ENCODE assay signal across 40 cellular contexts in genomic region chr12:132635076-132635955, GRCh38. TPM values are rescaled to one million over a fixed set of nuclear protein-coding genes. Genes with fewer than 3 reads are reported as not detected.
DNase-seq lines count a peak whose midpoint lies in the region; ATAC-seq, FAIRE-seq and TF ChIP-seq lines count a peak whose summit lies in the region.
"Had no signal": no experiment of that assay in that cellular context is flagged by ENCODE, and none has a peak within 500 bp of the region (broad histone marks: within the 10 kb centered on the region; RNA-seq: fewer than 3 reads in every experiment).

No MANE protein-coding gene starts in this region.

- no peak overlapping the region for H3K4me3 ChIP-seq in kidney (ENCODE audit: low read length in 2 of 2)
- H3K4me3 ChIP-seq in spleen = no peak overlapping the region
- no peak overlapping the region for H3K4me3 ChIP-seq in testis
- H3K4me3 ChIP-seq: gastroesophageal sphincter, lower lobe of right lung, mucosa of descending colon, pancreas, PC-9, skin epidermis had no signal

- DNase-seq in activated CD4-positive, alpha-beta memory T cell treated with anti-CD3 and anti-CD28 coated beads, Interleukin-2, amount 10 ng/mL, durations not matched to agents 7 days and 5 days = no peak
- DNase-seq in activated CD4-positive, alpha-beta memory T cell treated with anti-CD3 and anti-CD28 coated beads for 36 hours = no peak
- DNase-seq in T-helper 17 cell = no peak
- peak; percentile 63 for DNase-seq in kidney
- DNase-seq in spleen = peak; percentile 54
- DNase-seq in testis = no peak
- no peak for DNase-seq in NCI-H1417 treated with DMSO at 0.1 percent for 48 hours (lab: John Stamatoyannopoulos, UW)
- DNase-seq in C1 segment of cervical spinal cord (lab: John Stamatoyannopoulos, UW) = no peak
- DNase-seq: activated CD4-positive, CD25-positive, alpha-beta regulatory T cell treated with anti-CD3 and anti-CD28 coated beads, Interleukin-2, amount 50 U/mL, for 72 hours; activated naive CD4-positive, alpha-beta T cell; activated T-cell treated with anti-CD3 and anti-CD28 coated beads, Interleukin-2, amount 50 U/mL, for 48 hours; CD4-positive, alpha-beta T cell; HCEC 1CT; KBM-7; kidney glomerular epithelial cell; lower lobe of right lung; mucosa of descending colon; natural killer cell; NCI-H1105 treated with DMSO at 0.1 percent for 48 hours; NCI-H2029 treated with DMSO at 0.1 percent for 48 hours; NCI-H2227 treated with DMSO at 0.1 percent for 48 hours; NCI-H526; NK-92 treated with Interleukin-12 subunit alpha and Interleukin-12 subunit beta, amount 100 ng/mL, for 24 hours; PC-9; retina; SK-N-SH had no signal

- no peak overlapping the region for H3K4me3 Mint-ChIP-seq in activated CD4-positive, alpha-beta memory T cell treated with anti-CD3 and anti-CD28 coated beads, Interleukin-2, amount 10 ng/mL, durations not matched to agents 7 days and 5 days
- H3K4me3 Mint-ChIP-seq in activated CD4-positive, alpha-beta memory T cell treated with anti-CD3 and anti-CD28 coated beads for 36 hours = no peak overlapping the region
- H3K4me3 Mint-ChIP-seq in T-helper 17 cell = no peak overlapping the region
- H3K4me3 Mint-ChIP-seq: CD4-positive, alpha-beta T cell; natural killer cell; stimulated activated naive CD8-positive, alpha-beta T cell treated with anti-CD3 and anti-CD28 coated beads, Interleukin-15, Interleukin-2, amounts not matched to agents 100 ng/mL and 50 ng/mL, for 24 hours had no signal

- no peaks in the 10 kb centered on the region for H3K4me1 ChIP-seq in kidney (ENCODE audit: control insufficient read depth in 1 of 2, insufficient read depth in 1 of 2, low read depth in 1 of 2, low read length in 2 of 2)
- peaks cover 0 to 5% (median 0%) of the 10 kb centered on the region in 6 donors for H3K4me1 ChIP-seq in spleen
- no peaks in the 10 kb centered on the region for H3K4me1 ChIP-seq in testis
- H3K4me1 ChIP-seq: lower lobe of right lung, pancreas had no signal

- H3K27me3 Mint-ChIP-seq in activated CD4-positive, alpha-beta memory T cell treated with anti-CD3 and anti-CD28 coated beads, Interleukin-2, amount 10 ng/mL, durations not matched to agents 7 days and 5 days = no peaks in the 10 kb centered on the region
- H3K27me3 Mint-ChIP-seq in activated CD4-positive, alpha-beta memory T cell treated with anti-CD3 and anti-CD28 coated beads for 36 hours = no peaks in the 10 kb centered on the region
- H3K27me3 Mint-ChIP-seq in T-helper 17 cell = no peaks in the 10 kb centered on the region
- H3K27me3 Mint-ChIP-seq: CD4-positive, alpha-beta T cell; stimulated activated naive CD8-positive, alpha-beta T cell treated with anti-CD3 and anti-CD28 coated beads, Interleukin-15, Interleukin-2, amounts not matched to agents 100 ng/mL and 50 ng/mL, for 24 hours had no signal

- H3K27ac Mint-ChIP-seq in activated CD4-positive, alpha-beta memory T cell treated with anti-CD3 and anti-CD28 coated beads, Interleukin-2, amount 10 ng/mL, durations not matched to agents 7 days and 5 days = peak overlapping the region; percentile 12
- H3K27ac Mint-ChIP-seq in activated CD4-positive, alpha-beta memory T cell treated with anti-CD3 and anti-CD28 coated beads for 36 hours = no peak overlapping the region
- peak overlapping the region; percentile 37 for H3K27ac Mint-ChIP-seq in T-helper 17 cell
- H3K27ac Mint-ChIP-seq: CD4-positive, alpha-beta T cell; stimulated activated naive CD8-positive, alpha-beta T cell treated with anti-CD3 and anti-CD28 coated beads, Interleukin-15, Interleukin-2, amounts not matched to agents 100 ng/mL and 50 ng/mL, for 24 hours had no signal

- H3K9ac ChIP-seq in kidney (ENCODE audit: low read length in 2 of 2) = no peak overlapping the region
- H3K9ac ChIP-seq: SK-N-SH had no signal

- intact Hi-C loops in activated CD4-positive, alpha-beta memory T cell treated with anti-CD3 and anti-CD28 coated beads for 36 hours (cut with micrococcal nuclease) = no loop called here
- intact Hi-C loops in kidney (cut with DNase I) (no loop called here), spleen (cut with DNase I; ENCODE audit: low total_unique reads) (no loop called here), testis (cut with DNase I; ENCODE audit: low total_unique reads) (no loop called here)

- H3K36me3 ChIP-seq in kidney (ENCODE audit: control insufficient read depth in 1 of 2, insufficient read depth in 2 of 2, low read length in 2 of 2) (peaks cover 16 to 24% of the 10 kb centered on the region in 2 donors), spleen (peaks cover 2 to 100% (median 84%) of the 10 kb centered on the region in 6 donors), testis (ENCODE audit: low read depth, missing control alignments) (no peaks in the 10 kb centered on the region)

- TF ChIP-seq POLR2A in spleen (IDR thresholded peaks at IDR 0.05) = no peak
- TF ChIP-seq POLR2A in testis (IDR thresholded peaks at IDR 0.05) = no peak

- no peaks in the 10 kb centered on the region for H3K9me3 ChIP-seq in T-helper 17 cell (ENCODE audit: control insufficient read depth, low read length, poor library complexity, severe bottlenecking)
- H3K9me3 ChIP-seq in kidney (ENCODE audit: control insufficient read depth in 1 of 2, low read length in 2 of 2) = no peaks in the 10 kb centered on the region
- no peaks in the 10 kb centered on the region for H3K9me3 ChIP-seq in spleen
- H3K9me3 ChIP-seq in testis = no peaks in the 10 kb centered on the region
- H3K9me3 ChIP-seq: gastroesophageal sphincter, lower lobe of right lung, mucosa of descending colon, pancreas, SK-N-SH had no signal

- H3K27ac ChIP-seq in kidney (ENCODE audit: low read depth in 2 of 2, low read length in 2 of 2) = no peak overlapping the region
- no peak overlapping the region for H3K27ac ChIP-seq in spleen
- H3K27ac ChIP-seq in testis = no peak overlapping the region
- H3K27ac ChIP-seq: gastroesophageal sphincter, lower lobe of right lung, pancreas, PC-9, skin epidermis had no signal

- FAIRE-seq in kidney (lab: Jason Lieb, UNC) = no peak
- FAIRE-seq: D721Med, GM18507, pancreas, TTC549, urothelium cell line had no signal

- H3K4me1 Mint-ChIP-seq in activated CD4-positive, alpha-beta memory T cell treated with anti-CD3 and anti-CD28 coated beads, Interleukin-2, amount 10 ng/mL, durations not matched to agents 7 days and 5 days = peaks cover 8% of the 10 kb centered on the region
- H3K4me1 Mint-ChIP-seq in activated CD4-positive, alpha-beta memory T cell treated with anti-CD3 and anti-CD28 coated beads for 36 hours (ENCODE audit: low read depth) = no peaks in the 10 kb centered on the region
- peaks cover 7% of the 10 kb centered on the region for H3K4me1 Mint-ChIP-seq in T-helper 17 cell

- CTCF ChIA-PET in activated CD4-positive, alpha-beta memory T cell treated with anti-CD3 and anti-CD28 coated beads, Interleukin-2, amount 10 ng/mL, durations not matched to agents 7 days and 5 days (lab: Charles Lee) = no interaction called here
- CTCF ChIA-PET in activated CD4-positive, alpha-beta memory T cell treated with anti-CD3 and anti-CD28 coated beads for 36 hours (lab: Charles Lee) = no interaction called here

- 90 to 97% (median 94%) methylated on average over 29 of the region's 29 CpGs for WGBS in spleen, 5 donors
- WGBS in testis, 2 donors = 89 to 90% methylated on average over 27 to 29 of the region's 29 CpGs

- TF ChIP-seq CTCF in kidney (IDR thresholded peaks at IDR 0.05; ENCODE audit: borderline replicate concordance, extremely low read depth, insufficient read depth) (no peak), spleen (IDR thresholded peaks at IDR 0.05 in 8 of 11, conservative IDR thresholded peaks at IDR 0.05 in 3 of 11) (no peak), testis (IDR thresholded peaks at IDR 0.05) (no peak)

- no peak for ATAC-seq in T-helper 17 cell
- ATAC-seq: gastroesophageal sphincter, lower lobe of right lung, mucosa of descending colon, natural killer cell, pancreas had no signal

- peaks cover 73% of the 10 kb centered on the region for H3K36me3 Mint-ChIP-seq in activated CD4-positive, alpha-beta memory T cell treated with anti-CD3 and anti-CD28 coated beads, Interleukin-2, amount 10 ng/mL, durations not matched to agents 7 days and 5 days (ENCODE audit: low read depth)
- peaks cover 64% of the 10 kb centered on the region for H3K36me3 Mint-ChIP-seq in activated CD4-positive, alpha-beta memory T cell treated with anti-CD3 and anti-CD28 coated beads for 36 hours
- peaks cover 11% of the 10 kb centered on the region for H3K36me3 Mint-ChIP-seq in T-helper 17 cell (ENCODE audit: low read depth)
- H3K36me3 Mint-ChIP-seq: natural killer cell had no signal

- H3K9me3 Mint-ChIP-seq in activated CD4-positive, alpha-beta memory T cell treated with anti-CD3 and anti-CD28 coated beads, Interleukin-2, amount 10 ng/mL, durations not matched to agents 7 days and 5 days = no peaks in the 10 kb centered on the region
- no peaks in the 10 kb centered on the region for H3K9me3 Mint-ChIP-seq in activated CD4-positive, alpha-beta memory T cell treated with anti-CD3 and anti-CD28 coated beads for 36 hours
- H3K9me3 Mint-ChIP-seq: CD4-positive, alpha-beta T cell; natural killer cell; stimulated activated naive CD8-positive, alpha-beta T cell treated with anti-CD3 and anti-CD28 coated beads, Interleukin-15, Interleukin-2, amounts not matched to agents 100 ng/mL and 50 ng/mL, for 24 hours had no signal

- POLR2A ChIA-PET in activated CD4-positive, alpha-beta memory T cell treated with anti-CD3 and anti-CD28 coated beads, Interleukin-2, amount 10 ng/mL, durations not matched to agents 7 days and 5 days (lab: Charles Lee) = no interaction called here
- POLR2A ChIA-PET in activated CD4-positive, alpha-beta memory T cell treated with anti-CD3 and anti-CD28 coated beads for 36 hours (lab: Charles Lee) = no interaction called here

- H3K27me3 ChIP-seq in spleen (replicated peaks in 1 of 7) (no peaks in the 10 kb centered on the region), testis (no peaks in the 10 kb centered on the region)
- H3K27me3 ChIP-seq: gastroesophageal sphincter, pancreas had no signal

RNA-seq across cellular contexts. Expression of gene P2RX2, which starts 16.7 kb away (rescaled TPM):
- not detected for total RNA-seq in activated CD4-positive, alpha-beta memory T cell treated with anti-CD3 and anti-CD28 coated beads, Interleukin-2, amount 10 ng/mL, durations not matched to agents 7 days and 5 days
- not detected for total RNA-seq in activated CD4-positive, alpha-beta memory T cell treated with anti-CD3 and anti-CD28 coated beads for 36 hours
- total RNA-seq in T-helper 17 cell (not detected), kidney (0.19 TPM), spleen (1 to 10 TPM in 5 of 7 donors, under 1 TPM in 2; 0.77 to 3.0 (median 1.7) TPM), testis (1 to 10 TPM; 2.2 to 2.7 TPM)
- polyA plus RNA-seq in kidney (ENCODE audit: insufficient read depth, low read depth, low replicate concordance) (0.37 TPM), spleen (1 to 10 TPM; 2.8 to 4.5 (median 2.9) TPM), testis (ENCODE audit: insufficient read depth, low read depth, low replicate concordance) (3.0 TPM)
- total RNA-seq: A172; activated CD8-positive, alpha-beta memory T cell treated with anti-CD3 and anti-CD28 coated beads for 36 hours; CD4-positive, alpha-beta T cell; Daoy; fibroblast of lung; MCF 10A; natural killer cell; PC-9; T-helper 1 cell treated with Interleukin-12 subunit alpha and Interleukin-12 subunit beta and Interleukin-4 antibody, amounts not matched to agents 30 ng/mL and 1 ng/mL, for 36 hours had no signal
- polyA plus RNA-seq: fibroblast of lung had no signal

RNA-seq across cellular contexts. Expression of gene LRCOL1, which starts 24.9 kb away (rescaled TPM):
- total RNA-seq in activated CD4-positive, alpha-beta memory T cell treated with anti-CD3 and anti-CD28 coated beads, Interleukin-2, amount 10 ng/mL, durations not matched to agents 7 days and 5 days = not detected
- not detected for total RNA-seq in activated CD4-positive, alpha-beta memory T cell treated with anti-CD3 and anti-CD28 coated beads for 36 hours
- total RNA-seq in T-helper 17 cell = not detected
- total RNA-seq in kidney = 1.8 TPM
- 1.0 TPM for polyA plus RNA-seq in kidney (ENCODE audit: insufficient read depth, low read depth, low replicate concordance)
- 1 to 10 TPM in 1 of 7 donors, under 1 TPM in 4, not detected in 2; 0.54 to 4.1 (median 0.83) TPM for total RNA-seq in spleen
- polyA plus RNA-seq in spleen = 1 to 10 TPM; 2.0 to 4.0 (median 3.8) TPM
- under 1 TPM in 1 of 2 donors, not detected in 1; 0.81 TPM for total RNA-seq in testis
- 1.6 TPM for polyA plus RNA-seq in testis (ENCODE audit: insufficient read depth, low read depth, low replicate concordance)
- total RNA-seq: activated CD8-positive, alpha-beta memory T cell treated with anti-CD3 and anti-CD28 coated beads for 36 hours; CD4-positive, alpha-beta T cell; Daoy; gastroesophageal sphincter; MCF 10A; mucosa of descending colon; natural killer cell; pancreas; PC-9; T-helper 1 cell treated with Interleukin-12 subunit alpha and Interleukin-12 subunit beta and Interleukin-4 antibody, amounts not matched to agents 30 ng/mL and 1 ng/mL, for 36 hours had no signal
- polyA plus RNA-seq: fibroblast of lung had no signal

RNA-seq across cellular contexts. Expression of gene POLE, which starts 51.8 kb away (rescaled TPM):
- 100 to 1,000 TPM; 108 to 117 TPM for total RNA-seq in activated CD4-positive, alpha-beta memory T cell treated with anti-CD3 and anti-CD28 coated beads, Interleukin-2, amount 10 ng/mL, durations not matched to agents 7 days and 5 days
- total RNA-seq in activated CD4-positive, alpha-beta memory T cell treated with anti-CD3 and anti-CD28 coated beads for 36 hours = 100 to 1,000 TPM; 112 to 114 TPM
- 10 to 100 TPM; 50.4 to 54.7 TPM for total RNA-seq in T-helper 17 cell
- total RNA-seq in kidney = 23.0 TPM
- 5.3 TPM for polyA plus RNA-seq in kidney (ENCODE audit: insufficient read depth, low read depth, low replicate concordance)
- total RNA-seq in spleen = 100 to 1,000 TPM in 3 of 7 donors, 10 to 100 TPM in 4; 70.1 to 122 (median 99.6) TPM
- polyA plus RNA-seq in spleen = 10 to 100 TPM; 18.1 to 37.6 (median 30.4) TPM
- total RNA-seq in testis = 100 to 1,000 TPM; 123 to 288 TPM
- polyA plus RNA-seq in testis (ENCODE audit: insufficient read depth, low read depth, low replicate concordance) = 76.8 TPM

RNA-seq across cellular contexts. Expression of gene PXMP2, which starts 52.1 kb away (rescaled TPM):
- total RNA-seq in activated CD4-positive, alpha-beta memory T cell treated with anti-CD3 and anti-CD28 coated beads, Interleukin-2, amount 10 ng/mL, durations not matched to agents 7 days and 5 days = 10 to 100 TPM; 24.5 to 24.9 TPM
- 10 to 100 TPM; 17.8 to 20.9 TPM for total RNA-seq in activated CD4-positive, alpha-beta memory T cell treated with anti-CD3 and anti-CD28 coated beads for 36 hours
- 1 to 10 TPM; 3.0 to 3.1 TPM for total RNA-seq in T-helper 17 cell
- 23.4 TPM for total RNA-seq in kidney
- 90.9 TPM for polyA plus RNA-seq in kidney (ENCODE audit: insufficient read depth, low read depth, low replicate concordance)
- total RNA-seq in spleen = 10 to 100 TPM in 4 of 7 donors, 1 to 10 TPM in 3; 8.4 to 19.6 (median 10.0) TPM
- polyA plus RNA-seq in spleen = 10 to 100 TPM in 1 of 3 donors, 1 to 10 TPM in 2; 3.3 to 11.3 (median 7.7) TPM
- total RNA-seq in testis = 10 to 100 TPM; 16.0 to 26.5 TPM
- 13.5 TPM for polyA plus RNA-seq in testis (ENCODE audit: insufficient read depth, low read depth, low replicate concordance)

Comparison
In these comparisons a context has a peak if more than half of its experiments do, and no peak if none do; other contexts are left out.
1. DNase-seq: peak in kidney (single experiment) and spleen (single experiment); none in activated CD4-positive, alpha-beta memory T cell treated with anti-CD3 and anti-CD28 coated beads, Interleukin-2, amount 10 ng/mL, durations not matched to agents 7 days and 5 days (single experiment), activated CD4-positive, alpha-beta memory T cell treated with anti-CD3 and anti-CD28 coated beads for 36 hours (single experiment), T-helper 17 cell (0 of 3), testis (single experiment), NCI-H1417 treated with DMSO at 0.1 percent for 48 hours (single experiment) and C1 segment of cervical spinal cord (0 of 14).